ENCODE assay signal across 8 cellular contexts in the genomic region with DNA sequence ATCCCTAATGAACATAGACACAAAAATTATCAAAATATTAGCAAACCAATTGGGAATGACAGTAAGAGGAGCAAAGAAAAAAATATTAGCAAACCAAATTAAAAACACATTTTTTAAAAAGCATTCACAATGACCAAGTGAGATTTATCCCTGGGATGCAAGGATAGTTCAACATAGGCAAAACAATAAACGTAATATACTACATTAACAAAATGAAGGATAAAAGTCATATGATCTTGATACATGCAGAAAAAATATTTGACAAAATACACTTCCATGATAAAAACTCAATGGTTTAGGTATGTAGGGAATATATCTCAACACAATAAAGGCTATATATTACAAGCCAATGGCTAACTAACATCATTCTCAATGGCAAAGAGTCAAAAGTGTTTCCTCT.
"Had no signal": no experiment of that assay in that cellular context is flagged by ENCODE, and none has a peak within 500 bp of the region (broad histone marks: within the 10 kb centered on the region; RNA-seq: fewer than 3 reads in every experiment).

No MANE protein-coding gene starts in this region.

- H3K27ac ChIP-seq: HL-60, KMS-11 had no signal

- DNase-seq: IMR-90, KBM-7, KG1 had no signal

- H3K9ac ChIP-seq: KMS-11 had no signal

- ATAC-seq: HepG2 had no signal

- H3K27ac Mint-ChIP-seq: IgD-negative memory B cell had no signal

- FAIRE-seq: HepG2, HTR-8/SVneo had no signal

- H3K27me3 Mint-ChIP-seq: IgD-negative memory B cell had no signal

- H3K4me3 Mint-ChIP-seq: IgD-negative memory B cell had no signal

- H3K4me2 ChIP-seq: KMS-11 had no signal
